In genomic region chr22:27531782-27532530, GRCh38 we compare ENCODE assay signal across 15 cellular contexts.
DNase-seq lines count a peak whose midpoint lies in the region; ATAC-seq, FAIRE-seq and TF ChIP-seq lines count a peak whose summit lies in the region.
"Had no signal": no experiment of that assay in that cellular context is flagged by ENCODE, and none has a peak within 500 bp of the region (broad histone marks: within the 10 kb centered on the region; RNA-seq: fewer than 3 reads in every experiment).

No MANE protein-coding gene starts in this region.

- H3K27me3 Mint-ChIP-seq in T-cell = peaks cover 3 to 10% of the 10 kb centered on the region in 2 donors
- H3K27me3 Mint-ChIP-seq in activated CD8-positive, alpha-beta T cell treated with anti-CD3 and anti-CD28 coated beads, Interleukin-2, amount 10 ng/mL, durations not matched to agents 7 days and 5 days (ENCODE audit: low read depth) = peaks cover 1% of the 10 kb centered on the region
- H3K27me3 Mint-ChIP-seq: activated CD4-positive, alpha-beta memory T cell treated with anti-CD3 and anti-CD28 coated beads, Interleukin-2, amount 10 ng/mL, durations not matched to agents 7 days and 5 days had no signal

- ATAC-seq in A549 = peak; percentile 34 to 51; a peak in 2 of 6 replicates
- no peak for ATAC-seq in GM19324 (IDR thresholded peaks at IDR 0.05; ENCODE audit: low FRiP score, unreplicated experiment)
- no peak for ATAC-seq in HG03442 (IDR thresholded peaks at IDR 0.05; ENCODE audit: unreplicated experiment)
- no peak for ATAC-seq in T-cell (replicated peaks in 1 of 4)
- no peak for ATAC-seq in activated CD8-positive, alpha-beta T cell treated with anti-CD3 and anti-CD28 coated beads, Interleukin-2, amount 10 ng/mL, durations not matched to agents 7 days and 5 days
- ATAC-seq: HepG2 had no signal

- TF ChIP-seq EP300 in A549 (IDR thresholded peaks at IDR 0.05) = no peak

- no peak for TF ChIP-seq RAD21 in A549 (conservative IDR thresholded peaks at IDR 0.05 in 1 of 2, IDR thresholded peaks at IDR 0.05 in 1 of 2)

- 72% methylated on average over 8 of the region's 8 CpGs for WGBS in A549 (ENCODE audit: missing lambda C conversion rate)

- H3K4me2 ChIP-seq in A549 = no peak overlapping the region; the same call in 2 of the 3 replicates

- no peak for FAIRE-seq in A549 (lab: Jason Lieb, UNC)
- FAIRE-seq: G401.6, HepG2 had no signal

- H3K27ac Mint-ChIP-seq in T-cell = no peak overlapping the region
- H3K27ac Mint-ChIP-seq in activated CD8-positive, alpha-beta T cell treated with anti-CD3 and anti-CD28 coated beads, Interleukin-2, amount 10 ng/mL, durations not matched to agents 7 days and 5 days = no peak overlapping the region
- H3K27ac Mint-ChIP-seq: activated CD4-positive, alpha-beta memory T cell treated with anti-CD3 and anti-CD28 coated beads, Interleukin-2, amount 10 ng/mL, durations not matched to agents 7 days and 5 days; T-helper 1 cell treated with Interleukin-12 subunit alpha and Interleukin-12 subunit beta and Interleukin-4 antibody, amounts not matched to agents 30 μg/mL and 1 μg/mL, for 36 hours had no signal

- no peak overlapping the region for H3K4me3 Mint-ChIP-seq in T-cell
- H3K4me3 Mint-ChIP-seq in activated CD8-positive, alpha-beta T cell treated with anti-CD3 and anti-CD28 coated beads, Interleukin-2, amount 10 ng/mL, durations not matched to agents 7 days and 5 days = no peak overlapping the region
- H3K4me3 Mint-ChIP-seq: activated CD4-positive, alpha-beta memory T cell treated with anti-CD3 and anti-CD28 coated beads, Interleukin-2, amount 10 ng/mL, durations not matched to agents 7 days and 5 days; T-helper 1 cell treated with Interleukin-12 subunit alpha and Interleukin-12 subunit beta and Interleukin-4 antibody, amounts not matched to agents 30 μg/mL and 1 μg/mL, for 36 hours had no signal

- DNase-seq in A549 (ENCODE audit: low read depth in 1 of 2, low spot score in 1 of 2) = peak in 1 of 2 experiments; percentile 9
- peak; percentile 42 for DNase-seq in HT1080 (ENCODE audit: low read depth)
- peak; percentile 77 for DNase-seq in choroid plexus epithelial cell (ENCODE audit: low read depth)
- peak; percentile 92 for DNase-seq in islet precursor cell
- DNase-seq in T-cell = no peak
- DNase-seq in activated CD8-positive, alpha-beta T cell treated with anti-CD3 and anti-CD28 coated beads, Interleukin-2, amount 10 ng/mL, durations not matched to agents 7 days and 5 days = no peak
- DNase-seq: activated CD4-positive, alpha-beta memory T cell treated with anti-CD3 and anti-CD28 coated beads, Interleukin-2, amount 10 ng/mL, durations not matched to agents 7 days and 5 days; NCI-H1930; ovary; stimulated activated CD4-positive, alpha-beta T cell treated with anti-CD3 and anti-CD28 coated beads, Interleukin-4, amount 100 ng/mL, for 24 hours had no signal

- no peaks in the 10 kb centered on the region for H3K4me1 Mint-ChIP-seq in T-cell
- H3K4me1 Mint-ChIP-seq in activated CD8-positive, alpha-beta T cell treated with anti-CD3 and anti-CD28 coated beads, Interleukin-2, amount 10 ng/mL, durations not matched to agents 7 days and 5 days (ENCODE audit: low read depth) = no peaks in the 10 kb centered on the region
- H3K4me1 Mint-ChIP-seq: activated CD4-positive, alpha-beta memory T cell treated with anti-CD3 and anti-CD28 coated beads, Interleukin-2, amount 10 ng/mL, durations not matched to agents 7 days and 5 days had no signal

- POLR2A ChIA-PET in A549 (lab: Yijun Ruan, JAX) = no interaction called here
- POLR2A ChIA-PET in T-cell (lab: Charles Lee) = no interaction called here
- POLR2A ChIA-PET in activated CD8-positive, alpha-beta T cell treated with anti-CD3 and anti-CD28 coated beads, Interleukin-2, amount 10 ng/mL, durations not matched to agents 7 days and 5 days (lab: Charles Lee) = no interaction called here

- H3K9me3 Mint-ChIP-seq in T-cell = peaks cover 0 to 7% (median 5%) of the 10 kb centered on the region in 3 donors
- H3K9me3 Mint-ChIP-seq in activated CD8-positive, alpha-beta T cell treated with anti-CD3 and anti-CD28 coated beads, Interleukin-2, amount 10 ng/mL, durations not matched to agents 7 days and 5 days (ENCODE audit: insufficient read depth) = no peaks in the 10 kb centered on the region
- H3K9me3 Mint-ChIP-seq: activated CD4-positive, alpha-beta memory T cell treated with anti-CD3 and anti-CD28 coated beads, Interleukin-2, amount 10 ng/mL, durations not matched to agents 7 days and 5 days; T-helper 1 cell treated with Interleukin-12 subunit alpha and Interleukin-12 subunit beta and Interleukin-4 antibody, amounts not matched to agents 30 μg/mL and 1 μg/mL, for 36 hours had no signal

- no peak for TF ChIP-seq POLR2A in A549 (IDR thresholded peaks at IDR 0.05; ENCODE audit: low read length)

- peaks cover 13% of the 10 kb centered on the region; the same call in 2 of the 3 replicates for H3K4me1 ChIP-seq in A549

- H3K27ac ChIP-seq in A549 = peak overlapping the region in 1 of 2 experiments; percentile 3; a peak in 2 of 6 replicates
- H3K27ac ChIP-seq: ovary had no signal

- no peaks in the 10 kb centered on the region for H3K36me3 Mint-ChIP-seq in T-cell
- no peaks in the 10 kb centered on the region for H3K36me3 Mint-ChIP-seq in activated CD8-positive, alpha-beta T cell treated with anti-CD3 and anti-CD28 coated beads, Interleukin-2, amount 10 ng/mL, durations not matched to agents 7 days and 5 days (ENCODE audit: low read depth)

- H3K4me3 ChIP-seq in A549 (no peak overlapping the region), choroid plexus epithelial cell (ENCODE audit: low read depth, low read length) (no peak overlapping the region)
- H3K4me3 ChIP-seq: ovary had no signal

- TF ChIP-seq CTCF in A549 (IDR thresholded peaks at IDR 0.05) (no peak), choroid plexus epithelial cell (conservative IDR thresholded peaks at IDR 0.05; ENCODE audit: low read depth, low read length) (no peak)

- no peaks in the 10 kb centered on the region for H3K9me3 ChIP-seq in A549
- H3K9me3 ChIP-seq: ovary had no signal

- CTCF ChIA-PET in A549 (lab: Yijun Ruan, JAX) (no interaction called here), T-cell (lab: Charles Lee) (no interaction called here)
- CTCF ChIA-PET in activated CD8-positive, alpha-beta T cell treated with anti-CD3 and anti-CD28 coated beads, Interleukin-2, amount 10 ng/mL, durations not matched to agents 7 days and 5 days (lab: Charles Lee) = no interaction called here

TF ChIP-seq in A549, 52 proteins besides CTCF, POLR2A, EP300 and RAD21:
- TF ChIP-seq FOSL2 (IDR thresholded peaks at IDR 0.05) (no peak), FOSL2 (CRISPR knock-in tag; IDR thresholded peaks at IDR 0.05) (peak; percentile 41; the same call in 1 of the 2 replicates), USF2 (IDR thresholded peaks at IDR 0.05) (no peak)
TF ChIP-seq in A549: peak in this region for 1.

Comparison
In these comparisons a context has a peak if more than half of its experiments do, and no peak if none do; other contexts are left out.
1. ATAC-seq: peak in A549 (2 of 2); none in GM19324 (single experiment), HG03442 (single experiment), T-cell (0 of 4) and activated CD8-positive, alpha-beta T cell treated with anti-CD3 and anti-CD28 coated beads, Interleukin-2, amount 10 ng/mL, durations not matched to agents 7 days and 5 days (single experiment).
2. DNase-seq: peak in HT1080 (single experiment), choroid plexus epithelial cell (single experiment) and islet precursor cell (single experiment); none in T-cell (0 of 34) and activated CD8-positive, alpha-beta T cell treated with anti-CD3 and anti-CD28 coated beads, Interleukin-2, amount 10 ng/mL, durations not matched to agents 7 days and 5 days (single experiment).